In genomic region chr19:55426042-55426441, GRCh38 we compare ENCODE assay signal across 29 cellular contexts. TPM values are rescaled to one million over a fixed set of nuclear protein-coding genes. Genes with fewer than 3 reads are reported as not detected.
DNase-seq lines count a peak whose midpoint lies in the region; ATAC-seq, FAIRE-seq and TF ChIP-seq lines count a peak whose summit lies in the region.
"Had no signal": no experiment of that assay in that cellular context is flagged by ENCODE, and none has a peak within 500 bp of the region (broad histone marks: within the 10 kb centered on the region; RNA-seq: fewer than 3 reads in every experiment).

No MANE protein-coding gene starts in this region.

- no peaks in the 10 kb centered on the region for H3K9me3 ChIP-seq in HepG2 (ENCODE audit: low read length)
- H3K9me3 ChIP-seq: MG63, SK-N-SH had no signal

- no peaks in the 10 kb centered on the region for H3K36me3 Mint-ChIP-seq in stimulated activated naive B cell treated with anti-CD40 and anti-IgM and Interleukin-4, amounts not matched to agents 10 μg/mL and 1 μg/mL and 100 μg/mL, for 72 hours

- TF ChIP-seq EP300 in HepG2 (IDR thresholded peaks at IDR 0.05; ENCODE audit: low read depth in 2 of 2, low read length in 2 of 2): no peak
- TF ChIP-seq EP300 in HepG2 (CRISPR knock-in tag; IDR thresholded peaks at IDR 0.05; ENCODE audit: borderline replicate concordance): no peak

- no peak overlapping the region for H3K9ac ChIP-seq in HepG2 (ENCODE audit: insufficient read depth, low read depth, low read length)
- H3K9ac ChIP-seq: SK-N-SH had no signal

- peak in 32 of 56 donors; percentile 13 to 83 (median 52) for DNase-seq in amygdala (lab: John Stamatoyannopoulos, UW)
- peak; percentile 96 for DNase-seq in globus pallidus (ENCODE audit: low spot score)
- DNase-seq in nucleus accumbens (lab: John Stamatoyannopoulos, UW): peak in 42 of 56 donors; percentile 12 to 80 (median 53)
- no peak for DNase-seq in KBM-7
- no peak for DNase-seq in HepG2 (ENCODE audit: low spot score)
- DNase-seq in stimulated activated naive B cell treated with anti-CD40 and anti-IgM and Interleukin-4, amounts not matched to agents 10 μg/mL and 1 μg/mL and 100 μg/mL, for 72 hours: no peak
- no peak for DNase-seq in RKO (ENCODE audit: low spot score)
- DNase-seq: COR-L47; DMS 273 treated with DMSO at 0.1 percent for 48 hours; DND-41; H7; HFFc6; Kasumi-1; MG63; NCI-H1092 treated with DMSO at 0.1 percent for 48 hours; NCI-H146; NCI-H2081; NCI-H2171 treated with DMSO at 0.1 percent for 48 hours; NCI-H446; NCI-H69; NK-92 treated with Interleukin-12 subunit alpha and Interleukin-12 subunit beta, amount 100 ng/mL, for 24 hours; SHP77; SK-N-SH had no signal

- no peak for TF ChIP-seq CTCF in HepG2 (CRISPR knock-in tag; IDR thresholded peaks at IDR 0.05)

- no peaks in the 10 kb centered on the region for H3K9me3 Mint-ChIP-seq in stimulated activated naive B cell treated with anti-CD40 and anti-IgM and Interleukin-4, amounts not matched to agents 10 μg/mL and 1 μg/mL and 100 μg/mL, for 72 hours
- H3K9me3 Mint-ChIP-seq: HFFc6 had no signal

- no peaks in the 10 kb centered on the region for H4K20me1 ChIP-seq in HepG2 (ENCODE audit: insufficient read depth, low read length)

- H3K4me1 Mint-ChIP-seq in stimulated activated naive B cell treated with anti-CD40 and anti-IgM and Interleukin-4, amounts not matched to agents 10 μg/mL and 1 μg/mL and 100 μg/mL, for 72 hours: no peaks in the 10 kb centered on the region

- FAIRE-seq in HepG2 (lab: Jason Lieb, UNC): no peak
- FAIRE-seq: HTR-8/SVneo had no signal

- intact Hi-C loops in HepG2 (cut with micrococcal nuclease; ENCODE audit: unreplicated experiment): no loop called here

- CTCF ChIA-PET in HepG2 (lab: Yijun Ruan, JAX; ENCODE audit: low intra/inter-chr PET ratio, low total read pairs): no interaction called here

- no peak overlapping the region for H3K27ac Mint-ChIP-seq in stimulated activated naive B cell treated with anti-CD40 and anti-IgM and Interleukin-4, amounts not matched to agents 10 μg/mL and 1 μg/mL and 100 μg/mL, for 72 hours
- H3K27ac Mint-ChIP-seq: HFFc6, IgD-negative memory B cell had no signal

- peaks cover 42 to 50% of the 10 kb centered on the region in 2 donors for H3K27me3 Mint-ChIP-seq in stimulated activated naive B cell treated with anti-CD40 and anti-IgM and Interleukin-4, amounts not matched to agents 10 μg/mL and 1 μg/mL and 100 μg/mL, for 72 hours

- BruUV-seq in HepG2 (replicated peaks; lab: Mats Ljungman, UMichigan): no TSS peak

- H3K4me3 Mint-ChIP-seq in stimulated activated naive B cell treated with anti-CD40 and anti-IgM and Interleukin-4, amounts not matched to agents 10 μg/mL and 1 μg/mL and 100 μg/mL, for 72 hours: no peak overlapping the region
- H3K4me3 Mint-ChIP-seq: HFFc6, IgD-negative memory B cell had no signal

- ATAC-seq in HepG2: no peak
- ATAC-seq in stimulated activated naive B cell treated with anti-CD40 and anti-IgM and Interleukin-4, amounts not matched to agents 10 μg/mL and 1 μg/mL and 100 μg/mL, for 72 hours (replicated peaks): no peak

- H3K79me2 ChIP-seq in HepG2 (ENCODE audit: insufficient read depth, low read length): no peaks in the 10 kb centered on the region

- H3K27ac ChIP-seq in temporal lobe (ENCODE audit: low read depth, low read length): peak overlapping the region; percentile 100
- H3K27ac ChIP-seq in HepG2 (ENCODE audit: extremely low read length, insufficient read depth, low read length): no peak overlapping the region

- no peak overlapping the region for H3K4me2 ChIP-seq in HepG2 (ENCODE audit: low read depth, low read length)
- H3K4me2 ChIP-seq: SK-N-SH had no signal

- in situ Hi-C loops in KBM-7 (cut with MboI; ENCODE audit: low pct_unique_long_range_greater_than_20kb, low sequenced_read_pairs) (no loop called here), HepG2 (cut with HindIII; ENCODE audit: extremely low pct_ligation_motif_present, low pct_unique_long_range_greater_than_20kb) (no loop called here)

- peaks cover 0 to 15% of the 10 kb centered on the region in 2 experiments; a peak in 1 of 5 replicates for H3K27me3 ChIP-seq in HepG2 (ENCODE audit: control insufficient read depth in 1 of 2, insufficient read depth in 2 of 2, low read length in 2 of 2)

- TF ChIP-seq RAD21 in HepG2 (CRISPR knock-in tag; IDR thresholded peaks at IDR 0.05): no peak

- no peak overlapping the region for H2AFZ ChIP-seq in HepG2 (ENCODE audit: low read length)

- no peak for TF ChIP-seq POLR2A in HepG2 (IDR thresholded peaks at IDR 0.05; ENCODE audit: insufficient read depth in 1 of 2, low read depth in 2 of 2, low read length in 2 of 2)

- H3K4me3 ChIP-seq in HepG2 (replicated peaks in 1 of 3; ENCODE audit: insufficient read depth in 1 of 3, low read depth in 2 of 3, low read length in 3 of 3): no peak overlapping the region
- H3K4me3 ChIP-seq: MG63 had no signal

- H3K4me1 ChIP-seq in HepG2 (ENCODE audit: insufficient read depth, low read length): no peaks in the 10 kb centered on the region

- POLR2A ChIA-PET in HepG2 (lab: Yijun Ruan, JAX): no interaction called here

- no peaks in the 10 kb centered on the region for H3K36me3 ChIP-seq in HepG2 (replicated peaks in 1 of 2; ENCODE audit: control insufficient read depth in 1 of 2, insufficient read depth in 2 of 2, low read length in 2 of 2)
- H3K36me3 ChIP-seq: MG63 had no signal

- 0% methylated on average over 2 of the region's 2 CpGs for WGBS in HepG2 (ENCODE audit: low lambda C conversion rate)

RNA-seq across cellular contexts. Expression of gene SHISA7, which starts 17.1 kb away (rescaled TPM):
- total RNA-seq in temporal lobe (7.1 TPM), HepG2 (2016; rRNA removed; fragmentation: Illumina TruSeq; extraction: Trizol) (not detected in 2 replicates)
- not detected in 2 replicates for total RNA-seq in HepG2 (2016; cell fraction: cytosol; rRNA removed; fragmentation: Illumina TruSeq; extraction: Trizol; ENCODE audit: low read depth)
- not detected in 2 replicates for total RNA-seq in HepG2 (2016; cell fraction: insoluble cytoplasmic fraction; rRNA removed; fragmentation: Illumina TruSeq; extraction: Trizol)
- not detected in 2 replicates for total RNA-seq in HepG2 (2016; cell fraction: membrane; rRNA removed; fragmentation: Illumina TruSeq; extraction: Trizol)
- total RNA-seq in HepG2 (2016; cell fraction: nucleus; rRNA removed; fragmentation: Illumina TruSeq; extraction: Trizol): not detected in 2 replicates
- polyA plus RNA-seq in HepG2 (2011; rRNA removed): not detected in 2 replicates
- polyA plus RNA-seq in HepG2 (2011; cell fraction: cytosol; rRNA removed): not detected in 2 replicates
- polyA plus RNA-seq in HepG2 (2011; cell fraction: nucleus; rRNA removed): not detected in 2 replicates
- not detected in 2 replicates for polyA plus RNA-seq in HepG2 (2012)
- not detected in 2 replicates for polyA plus RNA-seq in HepG2 (2016; cell fraction: cytosol; fragmentation: Illumina TruSeq; extraction: Trizol; ENCODE audit: low read depth)
- not detected in 2 replicates for polyA plus RNA-seq in HepG2 (2016; cell fraction: insoluble cytoplasmic fraction; fragmentation: Illumina TruSeq; extraction: Trizol; ENCODE audit: low read depth)
- polyA plus RNA-seq in HepG2 (2016; cell fraction: membrane; fragmentation: Illumina TruSeq; extraction: Trizol; ENCODE audit: low read depth): not detected in 2 replicates
- polyA plus RNA-seq in HepG2 (2016; cell fraction: nucleus; fragmentation: Illumina TruSeq; extraction: Trizol; ENCODE audit: insufficient read depth, low read depth): not detected in 2 replicates
- 0.05 TPM in 1 of 2 replicates, not detected in the other for polyA minus RNA-seq in HepG2 (2011; rRNA and poly(A)+ RNA removed; ENCODE audit: low replicate concordance)
- not detected in 2 replicates for polyA minus RNA-seq in HepG2 (2011; cell fraction: cytosol; rRNA and poly(A)+ RNA removed)
- not detected in 2 replicates for polyA minus RNA-seq in HepG2 (2011; cell fraction: nucleus; rRNA and poly(A)+ RNA removed)
- total RNA-seq: G401, HFFc6, OCI-LY7 had no signal
- polyA plus RNA-seq: IgD-negative memory B cell had no signal

RNA-seq across cellular contexts. Expression of gene UBE2S, which starts 18.5 kb away (rescaled TPM):
- total RNA-seq in temporal lobe (29.7 TPM), HepG2 (2016; rRNA removed; fragmentation: Illumina TruSeq; extraction: Trizol) (29.5 and 39.3 TPM in 2 replicates)
- total RNA-seq in HepG2 (2016; cell fraction: cytosol; rRNA removed; fragmentation: Illumina TruSeq; extraction: Trizol; ENCODE audit: low read depth): 24.2 and 26.4 TPM in 2 replicates
- 27.5 and 32.8 TPM in 2 replicates for total RNA-seq in HepG2 (2016; cell fraction: insoluble cytoplasmic fraction; rRNA removed; fragmentation: Illumina TruSeq; extraction: Trizol)
- 46.3 and 52.3 TPM in 2 replicates for total RNA-seq in HepG2 (2016; cell fraction: membrane; rRNA removed; fragmentation: Illumina TruSeq; extraction: Trizol)
- total RNA-seq in HepG2 (2016; cell fraction: nucleus; rRNA removed; fragmentation: Illumina TruSeq; extraction: Trizol): 8.8 and 13.3 TPM in 2 replicates
- 26.6 and 32.2 TPM in 2 replicates for polyA plus RNA-seq in HepG2 (2011; rRNA removed)
- 13.5 and 25.5 TPM in 2 replicates for polyA plus RNA-seq in HepG2 (2011; cell fraction: cytosol; rRNA removed)
- 11.7 and 17.0 TPM in 2 replicates for polyA plus RNA-seq in HepG2 (2011; cell fraction: nucleus; rRNA removed)
- polyA plus RNA-seq in HepG2 (2012): 13.3 and 15.9 TPM in 2 replicates
- polyA plus RNA-seq in HepG2 (2016; cell fraction: cytosol; fragmentation: Illumina TruSeq; extraction: Trizol; ENCODE audit: low read depth): 40.7 and 47.0 TPM in 2 replicates
- polyA plus RNA-seq in HepG2 (2016; cell fraction: insoluble cytoplasmic fraction; fragmentation: Illumina TruSeq; extraction: Trizol; ENCODE audit: low read depth): 40.6 and 48.2 TPM in 2 replicates
- polyA plus RNA-seq in HepG2 (2016; cell fraction: membrane; fragmentation: Illumina TruSeq; extraction: Trizol; ENCODE audit: low read depth): 58.0 and 64.6 TPM in 2 replicates
- polyA plus RNA-seq in HepG2 (2016; cell fraction: nucleus; fragmentation: Illumina TruSeq; extraction: Trizol; ENCODE audit: insufficient read depth, low read depth): 28.6 and 29.6 TPM in 2 replicates
- 27.9 and 372 TPM in 2 replicates for polyA minus RNA-seq in HepG2 (2011; rRNA and poly(A)+ RNA removed; ENCODE audit: low replicate concordance)
- polyA minus RNA-seq in HepG2 (2011; cell fraction: cytosol; rRNA and poly(A)+ RNA removed): 21.6 and 27.8 TPM in 2 replicates
- polyA minus RNA-seq in HepG2 (2011; cell fraction: nucleus; rRNA and poly(A)+ RNA removed): 11.3 and 12.2 TPM in 2 replicates

RNA-seq across cellular contexts. Expression of gene ISOC2, which starts 35.4 kb away (rescaled TPM):
- total RNA-seq in temporal lobe (6.9 TPM), HepG2 (2016; rRNA removed; fragmentation: Illumina TruSeq; extraction: Trizol) (105 and 106 TPM in 2 replicates)
- 58.0 and 83.1 TPM in 2 replicates for total RNA-seq in HepG2 (2016; cell fraction: cytosol; rRNA removed; fragmentation: Illumina TruSeq; extraction: Trizol; ENCODE audit: low read depth)
- total RNA-seq in HepG2 (2016; cell fraction: insoluble cytoplasmic fraction; rRNA removed; fragmentation: Illumina TruSeq; extraction: Trizol): 111 TPM in 2 replicates
- total RNA-seq in HepG2 (2016; cell fraction: membrane; rRNA removed; fragmentation: Illumina TruSeq; extraction: Trizol): 74.7 and 115 TPM in 2 replicates
- total RNA-seq in HepG2 (2016; cell fraction: nucleus; rRNA removed; fragmentation: Illumina TruSeq; extraction: Trizol): 35.2 and 36.6 TPM in 2 replicates
- 76.8 and 91.2 TPM in 2 replicates for polyA plus RNA-seq in HepG2 (2011; rRNA removed)
- polyA plus RNA-seq in HepG2 (2011; cell fraction: cytosol; rRNA removed): 54.7 and 108 TPM in 2 replicates
- 86.0 and 95.9 TPM in 2 replicates for polyA plus RNA-seq in HepG2 (2011; cell fraction: nucleus; rRNA removed)
- 45.9 and 55.5 TPM in 2 replicates for polyA plus RNA-seq in HepG2 (2012)
- polyA plus RNA-seq in HepG2 (2016; cell fraction: cytosol; fragmentation: Illumina TruSeq; extraction: Trizol; ENCODE audit: low read depth): 60.4 and 89.7 TPM in 2 replicates
- polyA plus RNA-seq in HepG2 (2016; cell fraction: insoluble cytoplasmic fraction; fragmentation: Illumina TruSeq; extraction: Trizol; ENCODE audit: low read depth): 101 and 114 TPM in 2 replicates
- 71.9 and 93.3 TPM in 2 replicates for polyA plus RNA-seq in HepG2 (2016; cell fraction: membrane; fragmentation: Illumina TruSeq; extraction: Trizol; ENCODE audit: low read depth)
- 63.4 and 69.6 TPM in 2 replicates for polyA plus RNA-seq in HepG2 (2016; cell fraction: nucleus; fragmentation: Illumina TruSeq; extraction: Trizol; ENCODE audit: insufficient read depth, low read depth)
- 18.3 and 57.5 TPM in 2 replicates for polyA minus RNA-seq in HepG2 (2011; rRNA and poly(A)+ RNA removed; ENCODE audit: low replicate concordance)
- polyA minus RNA-seq in HepG2 (2011; cell fraction: cytosol; rRNA and poly(A)+ RNA removed): 34.3 and 34.6 TPM in 2 replicates
- 21.0 and 25.6 TPM in 2 replicates for polyA minus RNA-seq in HepG2 (2011; cell fraction: nucleus; rRNA and poly(A)+ RNA removed)

RNA-seq across cellular contexts. Expression of gene C19orf85, which starts 38.5 kb away (rescaled TPM):
- total RNA-seq in temporal lobe (not detected), HepG2 (2016; rRNA removed; fragmentation: Illumina TruSeq; extraction: Trizol) (not detected in 2 replicates)
- total RNA-seq in HepG2 (2016; cell fraction: cytosol; rRNA removed; fragmentation: Illumina TruSeq; extraction: Trizol; ENCODE audit: low read depth): not detected in 2 replicates
- total RNA-seq in HepG2 (2016; cell fraction: insoluble cytoplasmic fraction; rRNA removed; fragmentation: Illumina TruSeq; extraction: Trizol): not detected in 2 replicates
- not detected in 2 replicates for total RNA-seq in HepG2 (2016; cell fraction: membrane; rRNA removed; fragmentation: Illumina TruSeq; extraction: Trizol)
- total RNA-seq in HepG2 (2016; cell fraction: nucleus; rRNA removed; fragmentation: Illumina TruSeq; extraction: Trizol): not detected in 2 replicates
- not detected in 2 replicates for polyA plus RNA-seq in HepG2 (2011; rRNA removed)
- not detected in 2 replicates for polyA plus RNA-seq in HepG2 (2011; cell fraction: cytosol; rRNA removed)
- polyA plus RNA-seq in HepG2 (2011; cell fraction: nucleus; rRNA removed): not detected in 2 replicates
- not detected in 2 replicates for polyA plus RNA-seq in HepG2 (2012)
- polyA plus RNA-seq in HepG2 (2016; cell fraction: cytosol; fragmentation: Illumina TruSeq; extraction: Trizol; ENCODE audit: low read depth): not detected in 2 replicates
- polyA plus RNA-seq in HepG2 (2016; cell fraction: insoluble cytoplasmic fraction; fragmentation: Illumina TruSeq; extraction: Trizol; ENCODE audit: low read depth): not detected in 2 replicates
- not detected in 2 replicates for polyA plus RNA-seq in HepG2 (2016; cell fraction: membrane; fragmentation: Illumina TruSeq; extraction: Trizol; ENCODE audit: low read depth)
- polyA plus RNA-seq in HepG2 (2016; cell fraction: nucleus; fragmentation: Illumina TruSeq; extraction: Trizol; ENCODE audit: insufficient read depth, low read depth): not detected in 2 replicates
- not detected in 2 replicates for polyA minus RNA-seq in HepG2 (2011; rRNA and poly(A)+ RNA removed; ENCODE audit: low replicate concordance)
- polyA minus RNA-seq in HepG2 (2011; cell fraction: cytosol; rRNA and poly(A)+ RNA removed): not detected in 2 replicates
- not detected in 2 replicates for polyA minus RNA-seq in HepG2 (2011; cell fraction: nucleus; rRNA and poly(A)+ RNA removed)
- total RNA-seq: G401, HFFc6, OCI-LY7, RPMI7951 had no signal
- polyA plus RNA-seq: IgD-negative memory B cell, SK-N-SH had no signal

RNA-seq across cellular contexts. Expression of gene RPL28, which starts 40.3 kb away (rescaled TPM):
- total RNA-seq in temporal lobe (153 TPM), HepG2 (2016; rRNA removed; fragmentation: Illumina TruSeq; extraction: Trizol) (105 and 149 TPM in 2 replicates)
- 153 and 170 TPM in 2 replicates for total RNA-seq in HepG2 (2016; cell fraction: cytosol; rRNA removed; fragmentation: Illumina TruSeq; extraction: Trizol; ENCODE audit: low read depth)
- total RNA-seq in HepG2 (2016; cell fraction: insoluble cytoplasmic fraction; rRNA removed; fragmentation: Illumina TruSeq; extraction: Trizol): 106 and 135 TPM in 2 replicates
- 327 and 344 TPM in 2 replicates for total RNA-seq in HepG2 (2016; cell fraction: membrane; rRNA removed; fragmentation: Illumina TruSeq; extraction: Trizol)
- 60.8 and 85.5 TPM in 2 replicates for total RNA-seq in HepG2 (2016; cell fraction: nucleus; rRNA removed; fragmentation: Illumina TruSeq; extraction: Trizol)
- 420 and 501 TPM in 2 replicates for polyA plus RNA-seq in HepG2 (2011; rRNA removed)
- 1,012 and 1,230 TPM in 2 replicates for polyA plus RNA-seq in HepG2 (2011; cell fraction: cytosol; rRNA removed)
- polyA plus RNA-seq in HepG2 (2011; cell fraction: nucleus; rRNA removed): 415 and 421 TPM in 2 replicates
- 1,382 and 1,551 TPM in 2 replicates for polyA plus RNA-seq in HepG2 (2012)
- 3,340 and 3,836 TPM in 2 replicates for polyA plus RNA-seq in HepG2 (2016; cell fraction: cytosol; fragmentation: Illumina TruSeq; extraction: Trizol; ENCODE audit: low read depth)
- 1,089 and 1,394 TPM in 2 replicates for polyA plus RNA-seq in HepG2 (2016; cell fraction: insoluble cytoplasmic fraction; fragmentation: Illumina TruSeq; extraction: Trizol; ENCODE audit: low read depth)
- 4,357 and 4,654 TPM in 2 replicates for polyA plus RNA-seq in HepG2 (2016; cell fraction: membrane; fragmentation: Illumina TruSeq; extraction: Trizol; ENCODE audit: low read depth)
- 818 and 840 TPM in 2 replicates for polyA plus RNA-seq in HepG2 (2016; cell fraction: nucleus; fragmentation: Illumina TruSeq; extraction: Trizol; ENCODE audit: insufficient read depth, low read depth)
- polyA minus RNA-seq in HepG2 (2011; rRNA and poly(A)+ RNA removed; ENCODE audit: low replicate concordance): 599 and 837 TPM in 2 replicates
- 814 and 829 TPM in 2 replicates for polyA minus RNA-seq in HepG2 (2011; cell fraction: cytosol; rRNA and poly(A)+ RNA removed)
- 93.3 and 130 TPM in 2 replicates for polyA minus RNA-seq in HepG2 (2011; cell fraction: nucleus; rRNA and poly(A)+ RNA removed)

Comparison
In these comparisons a context has a peak if more than half of its experiments do, and no peak if none do; other contexts are left out.
1. DNase-seq: peak in amygdala (32 of 56), globus pallidus (single experiment) and nucleus accumbens (42 of 56); none in KBM-7 (single experiment), HepG2 (single experiment), stimulated activated naive B cell treated with anti-CD40 and anti-IgM and Interleukin-4, amounts not matched to agents 10 μg/mL and 1 μg/mL and 100 μg/mL, for 72 hours (single experiment) and RKO (single experiment).